Comparison of ENCODE assay signal across 16 cellular contexts in the genomic region with DNA sequence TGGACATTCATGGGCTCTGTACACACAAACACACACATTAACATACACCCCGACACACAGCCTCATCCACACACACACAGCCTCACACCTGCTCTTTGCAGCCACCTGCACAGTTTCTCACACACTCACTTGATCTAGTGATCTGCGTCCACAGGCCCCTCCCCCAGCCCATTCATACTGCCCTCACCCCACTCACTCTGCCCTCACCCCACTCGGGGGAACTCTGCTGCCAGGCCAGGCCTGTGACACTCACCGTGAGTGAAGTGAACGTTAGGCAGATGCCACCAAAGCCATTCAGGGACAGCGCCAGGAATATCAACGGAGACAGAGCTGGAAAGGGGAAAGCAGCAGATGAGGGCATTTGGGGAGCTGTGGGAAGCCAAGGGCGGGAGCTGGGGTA. TPM values are rescaled to one million over a fixed set of nuclear protein-coding genes. Genes with fewer than 3 reads are reported as not detected.
DNase-seq lines count a peak whose midpoint lies in the region; ATAC-seq and TF ChIP-seq lines count a peak whose summit lies in the region.
"Had no signal": no experiment of that assay in that cellular context is flagged by ENCODE, and none has a peak within 500 bp of the region (broad histone marks: within the 10 kb centered on the region; RNA-seq: fewer than 3 reads in every experiment).

No MANE protein-coding gene starts in this region.

- ATAC-seq in lower lobe of right lung = no peak
- ATAC-seq: activated naive CD4-positive, alpha-beta T cell treated with anti-CD3 and anti-CD28 coated beads, Interleukin-2, amount 50 U/mL, for 72 hours had no signal

- H3K27me3 ChIP-seq in endodermal cell (ENCODE audit: control insufficient read depth, insufficient read depth, low read length, poor library complexity, severe bottlenecking) (no peaks in the 10 kb centered on the region), lower lobe of right lung (ENCODE audit: low read depth) (no peaks in the 10 kb centered on the region), BE2C (no peaks in the 10 kb centered on the region)
- H3K27me3 ChIP-seq: SJSA1 had no signal

- H3K36me3 ChIP-seq in endodermal cell (ENCODE audit: control insufficient read depth, insufficient read depth, low read length) (no peaks in the 10 kb centered on the region), lower lobe of right lung (peaks cover 13% of the 10 kb centered on the region), BE2C (no peaks in the 10 kb centered on the region)
- H3K36me3 ChIP-seq: SJSA1 had no signal

- DNase-seq in DMS53 (lab: John Stamatoyannopoulos, UW) (peak; percentile 67), DMS53 treated with DMSO at 0.1 percent for 48 hours (lab: John Stamatoyannopoulos, UW; ENCODE audit: unreplicated experiment) (no peak), endodermal cell (no peak), lower lobe of right lung (no peak), type B pancreatic cell (ENCODE audit: extremely low spot score, unreplicated experiment) (no peak), NCI-H1105 treated with DMSO at 0.1 percent for 48 hours (lab: John Stamatoyannopoulos, UW) (no peak), BE2C (no peak), iPS-NIHi11 (ENCODE audit: low spot score) (no peak)
- DNase-seq: 8988T, NCI-H1694 treated with DMSO at 0.1 percent for 48 hours had no signal

- H3K4me3 ChIP-seq in endodermal cell (ENCODE audit: low read length) (no peak overlapping the region), lower lobe of right lung (no peak overlapping the region), BE2C (ENCODE audit: low read depth, low read length) (no peak overlapping the region)

- H3K4me3 Mint-ChIP-seq in endodermal cell = peak overlapping the region; percentile 45
- H3K4me3 Mint-ChIP-seq in type B pancreatic cell = peak overlapping the region; percentile 67

- H3K4me1 ChIP-seq in endodermal cell (ENCODE audit: control insufficient read depth, insufficient read depth, low read length) = no peaks in the 10 kb centered on the region
- H3K4me1 ChIP-seq in lower lobe of right lung = peaks cover 26% of the 10 kb centered on the region
- no peaks in the 10 kb centered on the region for H3K4me1 ChIP-seq in BE2C

- H3K9me3 ChIP-seq in endodermal cell (ENCODE audit: control insufficient read depth, low read length) (no peaks in the 10 kb centered on the region), lower lobe of right lung (no peaks in the 10 kb centered on the region), BE2C (no peaks in the 10 kb centered on the region)
- H3K9me3 ChIP-seq: SJSA1 had no signal

- TF ChIP-seq CTCF in endodermal cell (conservative IDR thresholded peaks at IDR 0.05) (no peak), lower lobe of right lung (IDR thresholded peaks at IDR 0.05) (no peak), type B pancreatic cell (conservative IDR thresholded peaks at IDR 0.05) (no peak), BE2C (IDR thresholded peaks at IDR 0.05; ENCODE audit: low read depth, low read length) (no peak)

- peaks cover 4% of the 10 kb centered on the region for H3K27me3 Mint-ChIP-seq in endodermal cell (ENCODE audit: insufficient read depth)
- no peaks in the 10 kb centered on the region for H3K27me3 Mint-ChIP-seq in type B pancreatic cell

- intact Hi-C loops in lower lobe of right lung (cut with DNase I) = no loop called here

- 88 to 98% methylated on average over 5 to 8 of the region's 8 CpGs for WGBS in endodermal cell (ENCODE audit: insufficient coverage in 1 of 2, insufficient read length in 1 of 2), 2 experiments

- H3K9me3 Mint-ChIP-seq in endodermal cell (no peaks in the 10 kb centered on the region), type B pancreatic cell (no peaks in the 10 kb centered on the region)
- H3K9me3 Mint-ChIP-seq: activated naive CD4-positive, alpha-beta T cell treated with anti-CD3 and anti-CD28 coated beads, Interleukin-2, amount 50 U/mL, for 72 hours had no signal

- H3K36me3 Mint-ChIP-seq in endodermal cell (ENCODE audit: low read depth) (peaks cover 6% of the 10 kb centered on the region), type B pancreatic cell (no peaks in the 10 kb centered on the region)

- H3K27ac Mint-ChIP-seq in endodermal cell = peak overlapping the region; percentile 88
- peak overlapping the region; percentile 80 for H3K27ac Mint-ChIP-seq in type B pancreatic cell
- H3K27ac Mint-ChIP-seq: activated naive CD4-positive, alpha-beta T cell treated with anti-CD3 and anti-CD28 coated beads, Interleukin-2, amount 50 U/mL, for 72 hours had no signal

- H3K27ac ChIP-seq in endodermal cell (ENCODE audit: low read depth, low read length) (no peak overlapping the region), lower lobe of right lung (peak overlapping the region; percentile 63)
- H3K27ac ChIP-seq: KMS-11, SJSA1 had no signal

- H3K9ac ChIP-seq in endodermal cell (ENCODE audit: extremely low read depth, low read length, poor library complexity, severe bottlenecking) = no peak overlapping the region
- H3K9ac ChIP-seq: KMS-11 had no signal

- H3K4me1 Mint-ChIP-seq in endodermal cell (peaks cover 45% of the 10 kb centered on the region), type B pancreatic cell (ENCODE audit: unreplicated experiment) (peaks cover 20% of the 10 kb centered on the region)

RNA-seq across cellular contexts. Expression of gene SLC43A1, which starts 15.0 kb away (rescaled TPM):
- total RNA-seq in endodermal cell (1 to 10 TPM; 8.4 to 9.1 TPM), lower lobe of right lung (13.2 TPM), type B pancreatic cell (ENCODE audit: low replicate concordance) (19.0 and 20.8 TPM in 2 replicates)
- polyA plus RNA-seq in endodermal cell (2013, experiment 1 of 2) = 4.0 TPM
- 2.1 TPM for polyA plus RNA-seq in endodermal cell (2013, experiment 2 of 2)
- polyA plus RNA-seq in BE2C (2012; ENCODE audit: insufficient read depth, insufficient read length, low read depth) = 14.9 TPM

RNA-seq across cellular contexts. Expression of gene TIMM10, which starts 30.0 kb away (rescaled TPM):
- total RNA-seq in endodermal cell = 10 to 100 TPM; 77.4 to 79.8 TPM
- polyA plus RNA-seq in endodermal cell (2013, experiment 1 of 2) = 53.9 TPM
- polyA plus RNA-seq in endodermal cell (2013, experiment 2 of 2) = 49.5 TPM
- total RNA-seq in lower lobe of right lung = 35.3 TPM
- total RNA-seq in type B pancreatic cell (ENCODE audit: low replicate concordance) = 57.9 and 64.2 TPM in 2 replicates
- polyA plus RNA-seq in BE2C (2012; ENCODE audit: insufficient read depth, insufficient read length, low read depth) = 91.8 TPM

RNA-seq across cellular contexts. Expression of gene SMTNL1, which starts 36.9 kb away (rescaled TPM):
- total RNA-seq in endodermal cell = under 1 TPM; 0.22 TPM
- 0.18 TPM for polyA plus RNA-seq in endodermal cell (2013, experiment 1 of 2)
- 0.46 TPM for polyA plus RNA-seq in endodermal cell (2013, experiment 2 of 2)
- total RNA-seq in lower lobe of right lung = not detected
- total RNA-seq in type B pancreatic cell (ENCODE audit: low replicate concordance) = not detected in 2 replicates
- polyA plus RNA-seq in BE2C (2012; ENCODE audit: insufficient read depth, insufficient read length, low read depth) = not detected
- total RNA-seq: activated naive CD4-positive, alpha-beta T cell treated with anti-CD3 and anti-CD28 coated beads, Interleukin-2, amount 50 U/mL, for 72 hours; chondrocyte; fibroblast of lung; sciatic nerve; SJSA1 had no signal
- polyA plus RNA-seq: fibroblast of lung had no signal

RNA-seq across cellular contexts. Expression of gene RTN4RL2, which starts 40.2 kb away (rescaled TPM):
- total RNA-seq in endodermal cell (1 to 10 TPM in 1 of 2 donors, under 1 TPM in 1; 0.97 to 1.5 TPM), lower lobe of right lung (4.8 TPM), type B pancreatic cell (ENCODE audit: low replicate concordance) (8.6 and 10.4 TPM in 2 replicates)
- polyA plus RNA-seq in endodermal cell (2013, experiment 1 of 2) = 13.5 TPM
- 14.4 TPM for polyA plus RNA-seq in endodermal cell (2013, experiment 2 of 2)
- polyA plus RNA-seq in BE2C (2012; ENCODE audit: insufficient read depth, insufficient read length, low read depth) = 0.52 TPM
- total RNA-seq: SJSA1 had no signal
